8 cellular contexts compared by ENCODE assay signal in genomic region chr7:79452032-79452494, GRCh38. TPM values are rescaled to one million over a fixed set of nuclear protein-coding genes. Genes with fewer than 3 reads are reported as not detected.
DNase-seq lines count a peak whose midpoint lies in the region; ATAC-seq, FAIRE-seq and TF ChIP-seq lines count a peak whose summit lies in the region.

No MANE protein-coding gene starts in this region.

- no peaks in the 10 kb centered on the region for H3K79me2 ChIP-seq in K562 (ENCODE audit: control insufficient read depth, insufficient read depth, low read length)

- no peak for FAIRE-seq in K562 (lab: Jason Lieb, UNC)

- no peak overlapping the region for H3K27ac ChIP-seq in K562 (ENCODE audit: extremely low read depth, low read depth, low read length)

- H3K4me2 ChIP-seq in K562 (ENCODE audit: insufficient read depth, low read length), result no peak overlapping the region

- H3K4me3 ChIP-seq in K562, result no peak overlapping the region

- no peak for TF ChIP-seq RAD21 in K562 (CRISPR knock-in tag; conservative IDR thresholded peaks at IDR 0.05 in 1 of 2, IDR thresholded peaks at IDR 0.05 in 1 of 2)

- H3K27me3 ChIP-seq in K562 (ENCODE audit: control insufficient read depth in 2 of 2, insufficient read depth in 2 of 2, low read length in 2 of 2), result no peaks in the 10 kb centered on the region

- intact Hi-C loops in K562 (cut with micrococcal nuclease), result no loop called here
- intact Hi-C loops in posterior vena cava (cut with DNase I), result loop anchor here in 1 of 2 donors (5.0 kb wide), 1 partner anchor 155 kb away; no protein-coding TSS in a partner anchor

- 0 out of 2 replicates have a peak, but pooled peaks cover under 1% of the 10 kb centered on the region for H3K9me3 ChIP-seq in K562 (replicated peaks; ENCODE audit: control insufficient read depth, insufficient read depth, low read depth, low read length)

- H4K20me1 ChIP-seq in K562 (replicated peaks; ENCODE audit: control insufficient read depth, insufficient read depth, low read length), result no peaks in the 10 kb centered on the region

- TF ChIP-seq CTCF in K562 (IDR thresholded peaks at IDR 0.05 in 2 of 3, conservative IDR thresholded peaks at IDR 0.05 in 1 of 3; ENCODE audit: insufficient read depth in 2 of 3, low read depth in 1 of 3, low read length in 3 of 3), result no peak

- TF ChIP-seq POLR2A in K562 (conservative IDR thresholded peaks at IDR 0.05), result no peak

- ATAC-seq in K562 (no peak), GM18867 (IDR thresholded peaks at IDR 0.05; ENCODE audit: unreplicated experiment) (no peak), GM18498 (IDR thresholded peaks at IDR 0.05; ENCODE audit: unreplicated experiment) (no peak), HG03196 (IDR thresholded peaks at IDR 0.05; ENCODE audit: unreplicated experiment) (no peak)

- in situ Hi-C loops in K562 (cut with MboI), result no loop called here

- DNase-seq in EH (ENCODE audit: low read depth), result peak; percentile 84
- DNase-seq in NCI-H226, result peak; percentile 97
- no peak for DNase-seq in K562 (ENCODE audit: extremely low read depth in 1 of 4, low spot score in 3 of 4)
- DNase-seq in hypothalamus (lab: John Stamatoyannopoulos, UW), result peak; percentile 49 to 94 (median 86)
- DNase-seq in posterior vena cava (ENCODE audit: low spot score), result peak; percentile 96

- no peaks in the 10 kb centered on the region for H3K9me1 ChIP-seq in K562 (ENCODE audit: control insufficient read depth, insufficient read depth, low read length)

- BruUV-seq in K562 (replicated peaks; lab: Mats Ljungman, UMichigan), result no TSS peak

- POLR2A ChIA-PET in K562 (lab: Yijun Ruan, JAX), result interaction anchor here (0.5 to 0.6 kb wide), 2 partner anchors 14 to 20 kb away, joined by 3 read pairs; no protein-coding TSS in a partner anchor

- no peak for TF ChIP-seq EP300 in K562 (IDR thresholded peaks at IDR 0.05; ENCODE audit: low read length)

- H2AFZ ChIP-seq in K562 (ENCODE audit: low read depth, low read length), result no peak overlapping the region

- CTCF ChIA-PET in K562 (lab: Yijun Ruan, JAX; ENCODE audit: low intra/inter-chr PET ratio), result no interaction called here

- 2% methylated on average over 26 of the region's 27 CpGs for WGBS in K562 (ENCODE audit: insufficient coverage, low coverage, missing lambda C conversion rate)

- no peak overlapping the region for H3K9ac ChIP-seq in K562 (ENCODE audit: insufficient read depth in 1 of 2, low read depth in 2 of 2, low read length in 2 of 2)

- H3K4me1 ChIP-seq in K562 (replicated peaks in 1 of 2; ENCODE audit: control insufficient read depth in 2 of 2, insufficient read depth in 2 of 2, low read length in 2 of 2), result no peaks in the 10 kb centered on the region

- no peaks in the 10 kb centered on the region for H3K36me3 ChIP-seq in K562 (ENCODE audit: control insufficient read depth, insufficient read depth, low read length)

TF ChIP-seq in K562, 482 proteins besides CTCF, POLR2A, EP300 and RAD21:
- no peak for TF ChIP-seq MEF2D (tag; conservative IDR thresholded peaks at IDR 0.05; ENCODE audit: low read depth)
- peak; percentile 18; the same call in 1 of the 2 replicates for TF ChIP-seq USF2 (CRISPR knock-in tag; IDR thresholded peaks at IDR 0.05)

RNA-seq across cellular contexts. Expression of gene MAGI2, which starts 1.4 kb away (rescaled TPM):
- total RNA-seq in K562 (2011; cell fraction: chromatin; rRNA removed; ENCODE audit: low replicate concordance), result 0.46 and 0.53 TPM in 2 replicates
- total RNA-seq in K562 (2011; cell fraction: nucleolus; rRNA removed), result 0.33 and 0.39 TPM in 2 replicates
- 0.81 and 0.92 TPM in 2 replicates for total RNA-seq in K562 (2011; cell fraction: nucleoplasm; rRNA removed)
- 0.68 and 1.0 TPM in 2 replicates for total RNA-seq in K562 (2014; rRNA removed)
- total RNA-seq in K562 (2014; rRNA removed; fragmentation: Illumina TruSeq; extraction: Trizol), result 0.83 and 0.91 TPM in 2 replicates
- 0.69 and 0.75 TPM in 2 replicates for total RNA-seq in K562 (2015; rRNA removed; fragmentation: Illumina TruSeq; extraction: Trizol)
- 0.94 and 1.1 TPM in 2 replicates for total RNA-seq in K562 (2021)
- polyA plus RNA-seq in K562 (2011; rRNA removed), result 0.57 and 0.70 TPM in 2 replicates
- polyA plus RNA-seq in K562 (2011; cell fraction: cytosol; rRNA removed), result 0.19 and 0.27 TPM in 2 replicates
- polyA plus RNA-seq in K562 (2011; cell fraction: nucleus; rRNA removed), result 0.67 and 0.73 TPM in 2 replicates
- 0.83 and 1.8 TPM in 2 replicates for polyA plus RNA-seq in K562 (2012)
- 0.84 and 0.89 TPM in 2 replicates for polyA plus RNA-seq in K562 (2014; fragmentation: Illumina TruSeq; extraction: Trizol)
- polyA plus RNA-seq in K562 (2014; fragmentation: Nextera tagmentation; extraction: Ambion mirVana), result under 1 TPM; 0.27 to 0.37 TPM
- 1.2 and 1.4 TPM in 2 replicates for polyA plus RNA-seq in K562 (2014; rRNA removed)
- 0.39 and 0.48 TPM in 2 replicates for polyA minus RNA-seq in K562 (2011; rRNA and poly(A)+ RNA removed)
- 0.18 and 0.19 TPM in 2 replicates for polyA minus RNA-seq in K562 (2011; cell fraction: cytosol; rRNA and poly(A)+ RNA removed)
- 0.40 and 0.67 TPM in 2 replicates for polyA minus RNA-seq in K562 (2011; cell fraction: nucleus; rRNA and poly(A)+ RNA removed)
- total RNA-seq in posterior vena cava, result 10 to 100 TPM; 17.9 to 21.0 TPM

Comparison
In these comparisons a context has a peak if more than half of its experiments do, and no peak if none do; other contexts are left out.
1. DNase-seq: peak in EH (single experiment), NCI-H226 (single experiment), hypothalamus (51 of 51) and posterior vena cava (single experiment); none in K562 (0 of 4).
2. RNA of gene MAGI2, which starts 1.4 kb away (total RNA-seq): 17.9 to 21.0 TPM in posterior vena cava; 0.33 to 1.1 TPM in K562; every median in the first group is over 4 times any median in the second.